In genomic region chr11:107741044-107741823, GRCh38 we compare ENCODE assay signal across 8 cellular contexts. TPM values are rescaled to one million over a fixed set of nuclear protein-coding genes. Genes with fewer than 3 reads are reported as not detected.
DNase-seq lines count a peak whose midpoint lies in the region; ATAC-seq, FAIRE-seq and TF ChIP-seq lines count a peak whose summit lies in the region.

No MANE protein-coding gene starts in this region.

- no peak overlapping the region for H3K27ac ChIP-seq in esophagus muscularis mucosa (replicated peaks in 1 of 4)

- H3K9me3 Mint-ChIP-seq in activated T-cell treated with anti-CD3 and anti-CD28 coated beads, Interleukin-2, amount 50 U/mL, for 24 hours: no peaks in the 10 kb centered on the region
- no peaks in the 10 kb centered on the region for H3K9me3 Mint-ChIP-seq in activated CD8-positive, alpha-beta T cell treated with anti-CD3 and anti-CD28 coated beads for 36 hours

- DNase-seq in activated T-cell treated with anti-CD3 and anti-CD28 coated beads, Interleukin-2, amount 50 U/mL, for 48 hours: peak; percentile 21 to 27
- no peak for DNase-seq in activated T-cell treated with anti-CD3 and anti-CD28 coated beads, Interleukin-2, amount 50 U/mL, for 24 hours
- peak; percentile 10 for DNase-seq in HTR-8/SVneo (ENCODE audit: insufficient read length, low spot score)
- DNase-seq in activated CD8-positive, alpha-beta T cell treated with anti-CD3 and anti-CD28 coated beads for 36 hours: peak; percentile 28
- DNase-seq in left colon: peak in 1 of 2 donors; percentile 20
- no peak for DNase-seq in esophagus muscularis mucosa (ENCODE audit: extremely low spot score)
- no peak for DNase-seq in hippocampal formation (lab: John Stamatoyannopoulos, UW)

- no peaks in the 10 kb centered on the region for H3K4me1 Mint-ChIP-seq in activated T-cell treated with anti-CD3 and anti-CD28 coated beads, Interleukin-2, amount 50 U/mL, for 24 hours (ENCODE audit: low read depth)
- H3K4me1 Mint-ChIP-seq in activated CD8-positive, alpha-beta T cell treated with anti-CD3 and anti-CD28 coated beads for 36 hours (ENCODE audit: low read depth): no peaks in the 10 kb centered on the region

- no peak overlapping the region for H3K4me3 ChIP-seq in esophagus muscularis mucosa

- POLR2A ChIA-PET in activated CD8-positive, alpha-beta T cell treated with anti-CD3 and anti-CD28 coated beads for 36 hours (lab: Charles Lee): no interaction called here

- no peak overlapping the region for H3K27ac Mint-ChIP-seq in activated T-cell treated with anti-CD3 and anti-CD28 coated beads, Interleukin-2, amount 50 U/mL, for 24 hours
- no peak overlapping the region for H3K27ac Mint-ChIP-seq in activated CD8-positive, alpha-beta T cell treated with anti-CD3 and anti-CD28 coated beads for 36 hours

- peak; percentile 39 for TF ChIP-seq CTCF in activated CD8-positive, alpha-beta T cell treated with anti-CD3 and anti-CD28 coated beads for 36 hours (IDR thresholded peaks at IDR 0.05)
- peak in 1 of 3 experiments; percentile 37 for TF ChIP-seq CTCF in esophagus muscularis mucosa (IDR thresholded peaks at IDR 0.05)

- H3K4me3 Mint-ChIP-seq in activated T-cell treated with anti-CD3 and anti-CD28 coated beads, Interleukin-2, amount 50 U/mL, for 24 hours: no peak overlapping the region
- H3K4me3 Mint-ChIP-seq in activated CD8-positive, alpha-beta T cell treated with anti-CD3 and anti-CD28 coated beads for 36 hours: no peak overlapping the region

- peaks cover 55% of the 10 kb centered on the region for H3K27me3 Mint-ChIP-seq in activated T-cell treated with anti-CD3 and anti-CD28 coated beads, Interleukin-2, amount 50 U/mL, for 24 hours
- H3K27me3 Mint-ChIP-seq in activated CD8-positive, alpha-beta T cell treated with anti-CD3 and anti-CD28 coated beads for 36 hours: peaks cover 28% of the 10 kb centered on the region

- intact Hi-C loops in activated CD8-positive, alpha-beta T cell treated with anti-CD3 and anti-CD28 coated beads for 36 hours (cut with micrococcal nuclease): no loop called here
- intact Hi-C loops in left colon (cut with DNase I, micrococcal nuclease) (no loop called here), esophagus muscularis mucosa (cut with DNase I) (no loop called here)

- peaks cover 0 to 4% (median 0%) of the 10 kb centered on the region in 4 donors for H3K27me3 ChIP-seq in esophagus muscularis mucosa

- H3K4me1 ChIP-seq in esophagus muscularis mucosa: no peaks in the 10 kb centered on the region

- ATAC-seq in GM21515 (IDR thresholded peaks at IDR 0.05; ENCODE audit: unreplicated experiment): peak; percentile 88
- ATAC-seq in activated CD8-positive, alpha-beta T cell treated with anti-CD3 and anti-CD28 coated beads for 36 hours: peak; percentile 64
- peak; percentile 74 for ATAC-seq in left colon

- 44% methylated on average over 5 of the region's 7 CpGs for WGBS in esophagus muscularis mucosa

- no peak for TF ChIP-seq POLR2A in esophagus muscularis mucosa (IDR thresholded peaks at IDR 0.05; ENCODE audit: low read depth)

- no peaks in the 10 kb centered on the region for H3K36me3 Mint-ChIP-seq in activated T-cell treated with anti-CD3 and anti-CD28 coated beads, Interleukin-2, amount 50 U/mL, for 24 hours (ENCODE audit: low read depth)
- H3K36me3 Mint-ChIP-seq in activated CD8-positive, alpha-beta T cell treated with anti-CD3 and anti-CD28 coated beads for 36 hours (ENCODE audit: low read depth): no peaks in the 10 kb centered on the region

- CTCF ChIA-PET in activated CD8-positive, alpha-beta T cell treated with anti-CD3 and anti-CD28 coated beads for 36 hours (lab: Charles Lee): interaction anchor here (0.7 to 2.3 kb wide), 18 partner anchors 9 to 199 kb away, joined by 3 to 14 read pairs (median 4); no protein-coding TSS in a partner anchor

- H3K9me3 ChIP-seq in esophagus muscularis mucosa: peaks cover 0 to 6% (median 2%) of the 10 kb centered on the region in 4 donors

- TF ChIP-seq EP300 in esophagus muscularis mucosa (IDR thresholded peaks at IDR 0.05): no peak

- no peaks in the 10 kb centered on the region for H3K36me3 ChIP-seq in esophagus muscularis mucosa

- no peak for FAIRE-seq in HTR-8/SVneo (lab: Jason Lieb, UNC)

RNA-seq across cellular contexts. Expression of gene SLN, which starts 29.4 kb away (rescaled TPM):
- total RNA-seq in activated CD8-positive, alpha-beta T cell treated with anti-CD3 and anti-CD28 coated beads for 36 hours: not detected
- total RNA-seq in left colon (not detected), esophagus muscularis mucosa (under 1 TPM in 1 of 4 donors, not detected in 3; 0.65 TPM)

Comparison
In these comparisons a context has a peak if more than half of its experiments do, and no peak if none do; other contexts are left out.
1. DNase-seq: peak in activated T-cell treated with anti-CD3 and anti-CD28 coated beads, Interleukin-2, amount 50 U/mL, for 48 hours (2 of 2), HTR-8/SVneo (single experiment) and activated CD8-positive, alpha-beta T cell treated with anti-CD3 and anti-CD28 coated beads for 36 hours (single experiment); none in activated T-cell treated with anti-CD3 and anti-CD28 coated beads, Interleukin-2, amount 50 U/mL, for 24 hours (single experiment), esophagus muscularis mucosa (single experiment) and hippocampal formation (0 of 2).
2. Peak in every context shown above with its lines, with median percentiles within 50 percentile points of each other: ATAC-seq.